In the genomic region with DNA sequence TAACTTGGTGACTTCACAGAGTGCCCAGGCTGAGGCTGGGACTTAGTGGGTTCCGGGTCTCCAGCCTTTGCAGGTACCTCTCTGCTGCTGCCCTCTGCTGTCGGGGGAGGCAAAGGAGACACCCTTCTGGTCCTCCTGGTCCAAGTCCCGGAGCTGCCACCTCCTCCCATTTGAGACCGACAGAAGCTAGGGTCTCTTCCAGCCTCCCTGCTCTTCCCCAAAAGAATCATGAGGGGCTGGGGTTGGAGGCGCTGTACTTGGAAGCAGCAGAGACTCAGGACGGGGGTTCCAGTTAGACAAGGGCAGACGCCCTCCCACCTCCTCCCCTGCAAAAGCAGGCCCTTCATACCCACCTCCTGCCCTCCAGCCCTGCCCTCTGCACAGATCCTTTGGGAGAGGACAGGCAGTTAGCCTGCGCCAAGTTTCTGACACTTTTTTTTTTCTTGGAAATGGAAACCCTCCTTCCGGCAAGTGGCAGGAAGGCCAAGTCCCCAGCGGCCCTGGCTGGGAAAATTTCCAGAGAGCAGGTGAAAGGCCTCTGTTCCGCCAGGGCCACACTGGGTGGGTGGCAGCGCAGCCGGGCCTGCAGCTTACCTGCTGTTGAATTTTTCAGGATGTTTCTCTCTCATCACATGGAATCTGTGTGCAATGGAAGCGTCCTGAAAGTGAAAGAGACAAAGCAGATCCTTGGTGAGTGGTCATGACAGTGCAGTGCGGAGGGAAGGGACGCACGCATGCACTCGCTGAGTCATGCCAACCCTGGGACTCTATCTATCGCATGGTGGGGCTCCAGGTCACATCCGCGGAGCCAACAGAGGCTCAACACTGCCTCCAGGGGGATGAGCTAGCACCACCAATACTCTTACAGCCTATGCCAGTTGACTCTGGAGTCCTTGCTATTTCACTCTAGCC, we compare ENCODE assay signal across 8 cellular contexts.
DNase-seq lines count a peak whose midpoint lies in the region; ATAC-seq lines count a peak whose summit lies in the region.

No MANE protein-coding gene starts in this region.

- H3K27ac ChIP-seq in mesenchymal stem cell (ENCODE audit: low read length, poor library complexity, severe bottlenecking): no peak overlapping the region

- H3K4me3 ChIP-seq in endocrine pancreas (ENCODE audit: control insufficient read depth, insufficient read depth, low read length) (peak overlapping the region; percentile 15), mesenchymal stem cell (ENCODE audit: insufficient read depth in 1 of 2, low read depth in 1 of 2, low read length in 2 of 2) (peak overlapping the region in 1 of 2 experiments; percentile 72)

- H3K27me3 ChIP-seq in endocrine pancreas (ENCODE audit: control insufficient read depth, insufficient read depth, low read length): no peaks in the 10 kb centered on the region
- peaks cover 0 to 5% of the 10 kb centered on the region in 2 experiments for H3K27me3 ChIP-seq in mesenchymal stem cell (ENCODE audit: control insufficient read depth in 1 of 2, insufficient read depth in 1 of 2, low read length in 2 of 2)

- peak overlapping the region; percentile 7 for H2AFZ ChIP-seq in mesenchymal stem cell (ENCODE audit: low read depth, low read length)

- peak overlapping the region; percentile 19 for H4K91ac ChIP-seq in mesenchymal stem cell (ENCODE audit: low read length)

- H3K36me3 ChIP-seq in endocrine pancreas (ENCODE audit: control insufficient read depth, insufficient read depth, low read length) (no peaks in the 10 kb centered on the region), mesenchymal stem cell (ENCODE audit: control insufficient read depth in 1 of 2, insufficient read depth in 2 of 2, low read depth in 1 of 2, low read length in 2 of 2) (no peaks in the 10 kb centered on the region)

- CTCF ChIA-PET in activated CD4-positive, alpha-beta T cell treated with anti-CD3 and anti-CD28 coated beads for 36 hours (lab: Charles Lee): interaction anchor here (0.6 to 2.0 kb wide), 14 partner anchors 13 to 307 kb away, joined by 3 to 14 read pairs (median 4); no protein-coding TSS in a partner anchor

- no peaks in the 10 kb centered on the region for H3K9me3 ChIP-seq in endocrine pancreas (ENCODE audit: control insufficient read depth, low read length)
- no peaks in the 10 kb centered on the region for H3K9me3 ChIP-seq in mesenchymal stem cell (ENCODE audit: control insufficient read depth, low read length)

- H3K79me1 ChIP-seq in mesenchymal stem cell (replicated peaks; ENCODE audit: low read length, poor library complexity, severe bottlenecking): no peaks in the 10 kb centered on the region

- H3K9ac ChIP-seq in endocrine pancreas (ENCODE audit: control insufficient read depth, insufficient read depth, low read length) (peak overlapping the region; percentile 32), mesenchymal stem cell (ENCODE audit: low read length) (peak overlapping the region; percentile 79)

- no peak overlapping the region for H2BK5ac ChIP-seq in mesenchymal stem cell (ENCODE audit: low read depth, low read length, poor library complexity, severe bottlenecking)

- peak overlapping the region; percentile 38 for H2BK15ac ChIP-seq in mesenchymal stem cell (ENCODE audit: low read depth, poor library complexity, severe bottlenecking)

- H3K27ac Mint-ChIP-seq in activated CD4-positive, alpha-beta T cell treated with anti-CD3 and anti-CD28 coated beads for 36 hours: no peak overlapping the region
- H3K27ac Mint-ChIP-seq in stimulated activated effector memory CD8-positive, alpha-beta T cell treated with anti-CD3 and anti-CD28 coated beads, Interleukin-12 subunit alpha, Interleukin-12 subunit beta, amount 100 ng/mL, for 72 hours: no peak overlapping the region

- H3K14ac ChIP-seq in mesenchymal stem cell (ENCODE audit: low read length in 2 of 2): no peak overlapping the region

- H4K8ac ChIP-seq in mesenchymal stem cell (ENCODE audit: low read length): peak overlapping the region; percentile 91

- ATAC-seq in HG02642 (IDR thresholded peaks at IDR 0.05; ENCODE audit: poor library complexity, unreplicated experiment): peak; percentile 86
- ATAC-seq in activated CD4-positive, alpha-beta T cell treated with anti-CD3 and anti-CD28 coated beads for 36 hours: peak; percentile 97
- peak; percentile 98 for ATAC-seq in stimulated activated effector memory CD8-positive, alpha-beta T cell treated with anti-CD3 and anti-CD28 coated beads, Interleukin-12 subunit alpha, Interleukin-12 subunit beta, amount 100 ng/mL, for 72 hours

- H3K18ac ChIP-seq in mesenchymal stem cell (ENCODE audit: low read depth in 1 of 2, low read length in 2 of 2): peak overlapping the region in 1 of 2 experiments; percentile 15

- DNase-seq in activated T-cell treated with anti-CD3 and anti-CD28 coated beads for 1 hour (ENCODE audit: low read depth) (peak; percentile 14), activated T-cell treated with anti-CD3 and anti-CD28 coated beads for 4 hours (no peak), MV-4-11 (lab: John Stamatoyannopoulos, UW) (peak; percentile 96), mesenchymal stem cell (peak; percentile 96)
- peak; percentile 84 for DNase-seq in activated CD4-positive, alpha-beta T cell treated with anti-CD3 and anti-CD28 coated beads for 36 hours
- peak; percentile 11 to 70 for DNase-seq in stimulated activated effector memory CD8-positive, alpha-beta T cell treated with anti-CD3 and anti-CD28 coated beads, Interleukin-12 subunit alpha, Interleukin-12 subunit beta, amount 100 ng/mL, for 72 hours (ENCODE audit: low spot score in 2 of 2)

- POLR2A ChIA-PET in activated CD4-positive, alpha-beta T cell treated with anti-CD3 and anti-CD28 coated beads for 36 hours (lab: Charles Lee): interaction anchor here (0.6 to 0.8 kb wide), 2 partner anchors 12 to 329 kb away, joined by 3 read pairs; no protein-coding TSS in a partner anchor

- H2AK5ac ChIP-seq in mesenchymal stem cell (ENCODE audit: low read length, severe bottlenecking): no peak overlapping the region

- no peaks in the 10 kb centered on the region for H3K4me1 ChIP-seq in endocrine pancreas (ENCODE audit: control insufficient read depth, insufficient read depth, low read length)
- peaks cover 6% of the 10 kb centered on the region for H3K4me1 ChIP-seq in mesenchymal stem cell (ENCODE audit: control insufficient read depth, insufficient read depth, low read depth, low read length)

- peaks cover 9% of the 10 kb centered on the region for H3K27me3 Mint-ChIP-seq in activated CD4-positive, alpha-beta T cell treated with anti-CD3 and anti-CD28 coated beads for 36 hours

- intact Hi-C loops in activated CD4-positive, alpha-beta T cell treated with anti-CD3 and anti-CD28 coated beads for 36 hours (cut with DNase I, micrococcal nuclease): loop anchor here (1.0 to 10.0 kb wide), 9 partner anchors 17 to 373 kb away; a partner anchor contains a TSS

- H3K23ac ChIP-seq in mesenchymal stem cell (ENCODE audit: low read length in 2 of 2): no peak overlapping the region

- peak overlapping the region; percentile 19 to 39 for H3K4ac ChIP-seq in mesenchymal stem cell (ENCODE audit: low read depth in 1 of 2, low read length in 2 of 2)

- no peak overlapping the region for H3K4me2 ChIP-seq in mesenchymal stem cell (ENCODE audit: low read length, poor library complexity, severe bottlenecking)

- H3K9me3 Mint-ChIP-seq in activated CD4-positive, alpha-beta T cell treated with anti-CD3 and anti-CD28 coated beads for 36 hours (ENCODE audit: low read depth): no peaks in the 10 kb centered on the region
- H3K9me3 Mint-ChIP-seq in stimulated activated effector memory CD8-positive, alpha-beta T cell treated with anti-CD3 and anti-CD28 coated beads, Interleukin-12 subunit alpha, Interleukin-12 subunit beta, amount 100 ng/mL, for 72 hours: no peaks in the 10 kb centered on the region

- peaks cover 9% of the 10 kb centered on the region for H3K4me1 Mint-ChIP-seq in activated CD4-positive, alpha-beta T cell treated with anti-CD3 and anti-CD28 coated beads for 36 hours
- H3K4me1 Mint-ChIP-seq in stimulated activated effector memory CD8-positive, alpha-beta T cell treated with anti-CD3 and anti-CD28 coated beads, Interleukin-12 subunit alpha, Interleukin-12 subunit beta, amount 100 ng/mL, for 72 hours: no peaks in the 10 kb centered on the region

- H2BK120ac ChIP-seq in mesenchymal stem cell (ENCODE audit: low read depth, low read length): peak overlapping the region; percentile 71

- 41% methylated on average over 18 of the region's 21 CpGs for WGBS in mesenchymal stem cell

- H3K4me3 Mint-ChIP-seq in activated CD4-positive, alpha-beta T cell treated with anti-CD3 and anti-CD28 coated beads for 36 hours: peak overlapping the region; percentile 30
- H3K4me3 Mint-ChIP-seq in stimulated activated effector memory CD8-positive, alpha-beta T cell treated with anti-CD3 and anti-CD28 coated beads, Interleukin-12 subunit alpha, Interleukin-12 subunit beta, amount 100 ng/mL, for 72 hours: peak overlapping the region; percentile 14

- H2BK12ac ChIP-seq in mesenchymal stem cell (ENCODE audit: low read length in 2 of 2): peak overlapping the region; percentile 3 to 23

- H3K36me3 Mint-ChIP-seq in activated CD4-positive, alpha-beta T cell treated with anti-CD3 and anti-CD28 coated beads for 36 hours (ENCODE audit: low read depth): no peaks in the 10 kb centered on the region
- no peaks in the 10 kb centered on the region for H3K36me3 Mint-ChIP-seq in stimulated activated effector memory CD8-positive, alpha-beta T cell treated with anti-CD3 and anti-CD28 coated beads, Interleukin-12 subunit alpha, Interleukin-12 subunit beta, amount 100 ng/mL, for 72 hours
